Comparison of ENCODE assay signal across 17 cellular contexts in genomic region chr20:1557605-1558004, GRCh38. TPM values are rescaled to one million over a fixed set of nuclear protein-coding genes. Genes with fewer than 3 reads are reported as not detected.
DNase-seq lines count a peak whose midpoint lies in the region; ATAC-seq and TF ChIP-seq lines count a peak whose summit lies in the region.
"Had no signal": no experiment of that assay in that cellular context is flagged by ENCODE, and none has a peak within 500 bp of the region (broad histone marks: within the 10 kb centered on the region; RNA-seq: fewer than 3 reads in every experiment).

TSS of gene SIRPD (minus strand) at chr20:1557705. CDS start at chr20:1557653, 52 bp downstream.

- H2BK15ac ChIP-seq in neuronal stem cell (ENCODE audit: low read length) = no peak within 1 kb of the TSS

- H3K23ac ChIP-seq in neuronal stem cell (ENCODE audit: low read depth, low read length, poor library complexity) = peak within 1 kb of the TSS; percentile 71

- ATAC-seq in CD4-positive, CD25-positive, alpha-beta regulatory T cell (ENCODE audit: low read depth in 2 of 2) = no peak
- ATAC-seq in GM21423 (IDR thresholded peaks at IDR 0.05; ENCODE audit: unreplicated experiment) = no peak

- H2BK120ac ChIP-seq in neuronal stem cell (ENCODE audit: low read depth, low read length) = no peak within 1 kb of the TSS

- TF ChIP-seq CTCF in CD14-positive monocyte (IDR thresholded peaks at IDR 0.05) = no peak

- no peak within 1 kb of the TSS for H3K4me3 Mint-ChIP-seq in activated naive CD4-positive, alpha-beta T cell treated with anti-CD3 and anti-CD28 coated beads, Interleukin-2, amount 50 U/mL, for 24 hours
- H3K4me3 Mint-ChIP-seq in CD14-positive monocyte = no peak within 1 kb of the TSS
- H3K4me3 Mint-ChIP-seq in CD4-positive, CD25-positive, alpha-beta regulatory T cell = no peak within 1 kb of the TSS
- H3K4me3 Mint-ChIP-seq: CD4-positive, alpha-beta memory T cell; H9 had no signal

- H2AK5ac ChIP-seq in neuronal stem cell (ENCODE audit: low read depth, low read length) = no peak within 1 kb of the TSS

- H2BK12ac ChIP-seq in neuronal stem cell (ENCODE audit: low read length) = no peak within 1 kb of the TSS

- H3K4me2 ChIP-seq in neuronal stem cell (ENCODE audit: insufficient read depth, low read length, poor library complexity, severe bottlenecking) = no peak within 1 kb of the TSS

- intact Hi-C loops in CD14-positive monocyte (cut with micrococcal nuclease) = no loop called here

- H3K9ac ChIP-seq in neuronal stem cell (ENCODE audit: low read depth, low read length, poor library complexity) = peak within 1 kb of the TSS; percentile 31

- H3K4me3 ChIP-seq in CD4-positive, CD25-positive, alpha-beta regulatory T cell (ENCODE audit: low read depth, low read length) = no peak within 1 kb of the TSS
- no peak within 1 kb of the TSS for H3K4me3 ChIP-seq in neuronal stem cell (ENCODE audit: low read length in 2 of 2)

- no peak within 1 kb of the TSS for H4K8ac ChIP-seq in neuronal stem cell (ENCODE audit: low read depth, low read length)

- H3K79me1 ChIP-seq in neuronal stem cell (ENCODE audit: low read depth, low read length) = no peaks in the 10 kb centered on the region

- no peak for DNase-seq in activated naive CD4-positive, alpha-beta T cell (lab: John Stamatoyannopoulos, UW)
- DNase-seq in CD14-positive monocyte (ENCODE audit: low spot score) = no peak
- DNase-seq in CD4-positive, CD25-positive, alpha-beta regulatory T cell = no peak
- no peak for DNase-seq in neuronal stem cell (ENCODE audit: low spot score)
- no peak for DNase-seq in activated effector memory CD4-positive, alpha-beta T cell treated with anti-CD3 and anti-CD28 coated beads, Interleukin-2, amount 50 U/mL, for 16 hours
- DNase-seq: ACHN; BE2C; C1 segment of cervical spinal cord; Calu3; CD4-positive, alpha-beta memory T cell; DMS79 treated with DMSO at 0.1 percent for 48 hours; GF-D8; H9; IMR-90 had no signal

- H3K27ac Mint-ChIP-seq in activated naive CD4-positive, alpha-beta T cell treated with anti-CD3 and anti-CD28 coated beads, Interleukin-2, amount 50 U/mL, for 24 hours = peak within 1 kb of the TSS; percentile 12
- H3K27ac Mint-ChIP-seq in CD14-positive monocyte = peak within 1 kb of the TSS in 6 of 7 donors; percentile 13 to 64 (median 36)
- H3K27ac Mint-ChIP-seq in CD4-positive, CD25-positive, alpha-beta regulatory T cell = peak within 1 kb of the TSS in 2 of 3 donors; percentile 68 to 79
- H3K27ac Mint-ChIP-seq: H9 had no signal

- H3K4me1 Mint-ChIP-seq in activated naive CD4-positive, alpha-beta T cell treated with anti-CD3 and anti-CD28 coated beads, Interleukin-2, amount 50 U/mL, for 24 hours = peaks cover 24% of the 10 kb centered on the region
- H3K4me1 Mint-ChIP-seq in CD14-positive monocyte = peaks cover 19% of the 10 kb centered on the region
- peaks cover 6 to 9% (median 7%) of the 10 kb centered on the region in 4 donors for H3K4me1 Mint-ChIP-seq in CD4-positive, CD25-positive, alpha-beta regulatory T cell
- H3K4me1 Mint-ChIP-seq: H9 had no signal

- no peaks in the 10 kb centered on the region for H3K27me3 ChIP-seq in CD4-positive, CD25-positive, alpha-beta regulatory T cell (ENCODE audit: control insufficient read depth, insufficient read depth, low read length)
- H3K27me3 ChIP-seq in neuronal stem cell (ENCODE audit: control insufficient read depth in 3 of 3, insufficient read depth in 3 of 3, low read depth in 1 of 3, low read length in 3 of 3) = no peaks in the 10 kb centered on the region
- H3K27me3 ChIP-seq: BE2C had no signal

- H3K4me1 ChIP-seq in CD4-positive, CD25-positive, alpha-beta regulatory T cell (ENCODE audit: control insufficient read depth, insufficient read depth, low read length, poor library complexity, severe bottlenecking) = no peaks in the 10 kb centered on the region
- no peaks in the 10 kb centered on the region for H3K4me1 ChIP-seq in neuronal stem cell (ENCODE audit: control insufficient read depth in 2 of 2, insufficient read depth in 1 of 2, low read depth in 1 of 2, low read length in 2 of 2)
- H3K4me1 ChIP-seq: BE2C had no signal

- H3K9me3 Mint-ChIP-seq in activated naive CD4-positive, alpha-beta T cell treated with anti-CD3 and anti-CD28 coated beads, Interleukin-2, amount 50 U/mL, for 24 hours = peaks cover 2% of the 10 kb centered on the region
- peaks cover 4 to 18% (median 11%) of the 10 kb centered on the region in 7 donors for H3K9me3 Mint-ChIP-seq in CD14-positive monocyte
- H3K9me3 Mint-ChIP-seq in CD4-positive, CD25-positive, alpha-beta regulatory T cell = peaks cover 0 to 5% (median 3%) of the 10 kb centered on the region in 7 donors

- H3K9me3 ChIP-seq in CD4-positive, CD25-positive, alpha-beta regulatory T cell (ENCODE audit: control insufficient read depth in 2 of 2, low read length in 2 of 2) = peaks cover 3 to 4% of the 10 kb centered on the region in 2 experiments
- H3K9me3 ChIP-seq in neuronal stem cell (replicated peaks in 1 of 2; ENCODE audit: control insufficient read depth in 2 of 2, insufficient read depth in 1 of 2, low read depth in 1 of 2, low read length in 2 of 2) = no peaks in the 10 kb centered on the region
- H3K9me3 ChIP-seq: BE2C had no signal

- H3K27me3 Mint-ChIP-seq in activated naive CD4-positive, alpha-beta T cell treated with anti-CD3 and anti-CD28 coated beads, Interleukin-2, amount 50 U/mL, for 24 hours = no peaks in the 10 kb centered on the region
- H3K27me3 Mint-ChIP-seq in CD14-positive monocyte (ENCODE audit: low read depth in 3 of 3) = peaks cover 0 to 6% (median 1%) of the 10 kb centered on the region in 3 donors
- no peaks in the 10 kb centered on the region for H3K27me3 Mint-ChIP-seq in CD4-positive, CD25-positive, alpha-beta regulatory T cell
- H3K27me3 Mint-ChIP-seq: CD4-positive, alpha-beta memory T cell had no signal

- H3K36me3 Mint-ChIP-seq in activated naive CD4-positive, alpha-beta T cell treated with anti-CD3 and anti-CD28 coated beads, Interleukin-2, amount 50 U/mL, for 24 hours = peaks cover 8% of the 10 kb centered on the region
- peaks cover 59 to 77% of the 10 kb centered on the region in 2 donors for H3K36me3 Mint-ChIP-seq in CD14-positive monocyte
- H3K36me3 Mint-ChIP-seq in CD4-positive, CD25-positive, alpha-beta regulatory T cell = peaks cover 31% of the 10 kb centered on the region

- no peak within 1 kb of the TSS for H2AFZ ChIP-seq in neuronal stem cell (ENCODE audit: low read length)

- H3K14ac ChIP-seq in neuronal stem cell (ENCODE audit: low read length) = no peak within 1 kb of the TSS

- no peak within 1 kb of the TSS for H3K18ac ChIP-seq in neuronal stem cell (ENCODE audit: low read length)

- H4K91ac ChIP-seq in neuronal stem cell (ENCODE audit: low read depth, low read length, poor library complexity) = no peak within 1 kb of the TSS

- no peak within 1 kb of the TSS for H2BK5ac ChIP-seq in neuronal stem cell (ENCODE audit: low read length)

- no peak within 1 kb of the TSS for H3K4ac ChIP-seq in neuronal stem cell (ENCODE audit: low read length)

- WGBS in neuronal stem cell (ENCODE audit: extremely low coverage in 2 of 2, insufficient read length in 2 of 2, insufficient replicate concordance in 1 of 2), 2 donors = no CpG with 5 or more reads among the region's 2 CpGs

- H3K27ac ChIP-seq in CD4-positive, CD25-positive, alpha-beta regulatory T cell (ENCODE audit: insufficient read depth, low read length, poor library complexity, severe bottlenecking) = no peak within 1 kb of the TSS
- no peak within 1 kb of the TSS for H3K27ac ChIP-seq in neuronal stem cell (replicated peaks; ENCODE audit: low read length)

- H3K36me3 ChIP-seq in CD4-positive, CD25-positive, alpha-beta regulatory T cell (ENCODE audit: control insufficient read depth, insufficient read depth, low read length) = no peaks in the 10 kb centered on the region
- H3K36me3 ChIP-seq in neuronal stem cell (replicated peaks in 1 of 2; ENCODE audit: control insufficient read depth in 2 of 2, insufficient read depth in 2 of 2, low read length in 2 of 2) = no peaks in the 10 kb centered on the region
- H3K36me3 ChIP-seq: BE2C had no signal

RNA-seq across cellular contexts. Expression of gene SIRPD, which starts in this region (rescaled TPM):
- polyA plus RNA-seq in CD14-positive monocyte = 10 to 100 TPM; 12.0 to 13.0 TPM
- total RNA-seq in CD4-positive, CD25-positive, alpha-beta regulatory T cell = not detected
- under 1 TPM in 2 of 4 donors, not detected in 2; 0.10 to 0.16 TPM for polyA plus RNA-seq in CD4-positive, CD25-positive, alpha-beta regulatory T cell
- polyA plus RNA-seq in neuronal stem cell (2013, experiment 1 of 2) = not detected
- not detected for polyA plus RNA-seq in neuronal stem cell (2013, experiment 2 of 2)
- total RNA-seq: Calu3, H1, H9, IMR-90 had no signal
- polyA plus RNA-seq: H1, IMR-90 had no signal

Comparison
In these comparisons a context has a peak if more than half of its experiments do, and no peak if none do; other contexts are left out.
1. RNA of gene SIRPD (polyA plus RNA-seq): 12.0 to 13.0 TPM in CD14-positive monocyte; 0.10 to 0.16 TPM in CD4-positive, CD25-positive, alpha-beta regulatory T cell; every median in the first group is over 10 times any median in the second.
2. H3K27ac Mint-ChIP-seq: peak in every context shown above with its lines; median percentile 74 in CD4-positive, CD25-positive, alpha-beta regulatory T cell; 36 in CD14-positive monocyte; 12 in activated naive CD4-positive, alpha-beta T cell treated with anti-CD3 and anti-CD28 coated beads, Interleukin-2, amount 50 U/mL, for 24 hours.